In the genomic region with DNA sequence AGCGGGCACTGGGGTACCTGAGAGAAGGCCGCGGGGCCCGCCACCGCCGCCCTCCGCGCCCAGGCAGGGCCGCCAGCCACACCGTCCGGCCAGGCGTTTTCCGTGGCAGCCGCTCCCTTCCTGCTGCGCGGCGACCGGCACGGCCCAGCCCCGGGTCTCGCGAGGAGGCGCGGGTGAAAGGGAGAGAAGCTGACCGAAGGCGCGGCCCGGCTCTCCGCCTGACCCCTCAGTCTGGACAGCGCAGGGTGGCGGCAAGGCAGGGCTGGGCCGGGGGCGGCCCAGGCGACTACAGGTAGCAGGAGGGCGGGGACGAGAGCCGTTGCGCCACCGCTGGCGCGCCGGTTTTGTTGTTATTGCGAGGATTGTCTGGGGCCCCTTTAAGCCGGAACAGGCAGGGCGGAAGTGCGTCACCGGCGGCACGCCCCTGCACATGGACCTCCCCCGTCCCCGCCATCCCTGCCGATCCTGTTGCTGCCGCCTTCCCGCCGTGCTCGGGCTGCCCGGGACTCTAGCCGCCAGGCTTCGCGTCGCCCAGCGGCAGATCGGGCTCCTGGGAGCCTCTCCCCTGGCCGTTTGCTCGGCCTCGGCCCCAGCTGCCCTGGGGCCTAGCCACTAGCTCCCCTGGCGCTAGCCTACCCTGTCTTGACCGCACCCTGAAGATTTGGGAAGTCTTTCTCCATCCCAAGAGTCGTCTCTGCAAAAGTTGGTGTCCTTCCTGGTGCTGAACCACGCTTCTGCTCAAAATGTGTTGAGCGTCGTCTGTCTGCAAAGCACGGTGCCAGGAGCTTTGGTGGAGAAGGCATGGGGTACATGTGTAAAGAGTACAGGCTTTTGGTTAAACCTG, we compare ENCODE assay signal across 1 cellular context.
TF ChIP-seq lines count a peak whose summit lies in the region.

A gene with protein sequence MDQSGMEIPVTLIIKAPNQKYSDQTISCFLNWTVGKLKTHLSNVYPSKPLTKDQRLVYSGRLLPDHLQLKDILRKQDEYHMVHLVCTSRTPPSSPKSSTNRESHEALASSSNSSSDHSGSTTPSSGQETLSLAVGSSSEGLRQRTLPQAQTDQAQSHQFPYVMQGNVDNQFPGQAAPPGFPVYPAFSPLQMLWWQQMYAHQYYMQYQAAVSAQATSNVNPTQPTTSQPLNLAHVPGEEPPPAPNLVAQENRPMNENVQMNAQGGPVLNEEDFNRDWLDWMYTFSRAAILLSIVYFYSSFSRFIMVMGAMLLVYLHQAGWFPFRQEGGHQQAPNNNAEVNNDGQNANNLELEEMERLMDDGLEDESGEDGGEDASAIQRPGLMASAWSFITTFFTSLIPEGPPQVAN (minus strand): TSS at position 352 of the 844 bp plus-strand sequence. CDS start 805 bp downstream, outside the sequence.

TF ChIP-seq in HepG2, 621 proteins besides CTCF, POLR2A, EP300 and RAD21 (continued from another document and continues in another):
- TF ChIP-seq, protein P1, sequence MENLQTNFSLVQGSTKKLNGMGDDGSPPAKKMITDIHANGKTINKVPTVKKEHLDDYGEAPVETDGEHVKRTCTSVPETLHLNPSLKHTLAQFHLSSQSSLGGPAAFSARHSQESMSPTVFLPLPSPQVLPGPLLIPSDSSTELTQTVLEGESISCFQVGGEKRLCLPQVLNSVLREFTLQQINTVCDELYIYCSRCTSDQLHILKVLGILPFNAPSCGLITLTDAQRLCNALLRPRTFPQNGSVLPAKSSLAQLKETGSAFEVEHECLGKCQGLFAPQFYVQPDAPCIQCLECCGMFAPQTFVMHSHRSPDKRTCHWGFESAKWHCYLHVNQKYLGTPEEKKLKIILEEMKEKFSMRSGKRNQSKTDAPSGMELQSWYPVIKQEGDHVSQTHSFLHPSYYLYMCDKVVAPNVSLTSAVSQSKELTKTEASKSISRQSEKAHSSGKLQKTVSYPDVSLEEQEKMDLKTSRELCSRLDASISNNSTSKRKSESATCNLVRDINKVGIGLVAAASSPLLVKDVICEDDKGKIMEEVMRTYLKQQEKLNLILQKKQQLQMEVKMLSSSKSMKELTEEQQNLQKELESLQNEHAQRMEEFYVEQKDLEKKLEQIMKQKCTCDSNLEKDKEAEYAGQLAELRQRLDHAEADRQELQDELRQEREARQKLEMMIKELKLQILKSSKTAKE (CRISPR knock-in tag; IDR thresholded peaks at IDR 0.05; ENCODE audit: borderline replicate concordance) = peak; percentile 73; the same call in 1 of the 2 replicates
- TF ChIP-seq ZNF709 (CRISPR knock-in tag; IDR thresholded peaks at IDR 0.05) (peak; percentile 98), ZSCAN20 (CRISPR knock-in tag; IDR thresholded peaks at IDR 0.05; ENCODE audit: borderline replicate concordance) (no peak), MIXL1 (CRISPR knock-in tag; IDR thresholded peaks at IDR 0.05) (peak; percentile 13; the same call in 1 of the 2 replicates), CREB1 (IDR thresholded peaks at IDR 0.05) (peak; percentile 87), CREB1 (CRISPR knock-in tag; IDR thresholded peaks at IDR 0.05) (peak; percentile 91), EHMT2 (IDR thresholded peaks at IDR 0.05; ENCODE audit: borderline replicate concordance, low read depth, low read length) (no peak), FOSL2 (CRISPR knock-in tag; IDR thresholded peaks at IDR 0.05) (peak; percentile 59), HNRNPLL (IDR thresholded peaks at IDR 0.05; ENCODE audit: low read depth, low read length, poor library complexity, severe bottlenecking) (peak; percentile 86), SMAD1 (CRISPR knock-in tag; IDR thresholded peaks at IDR 0.05; ENCODE audit: borderline replicate concordance, low read depth) (peak; percentile 66), ZNF788 (CRISPR knock-in tag; IDR thresholded peaks at IDR 0.05; ENCODE audit: borderline replicate concordance) (peak; percentile 91; the same call in 1 of the 2 replicates), ZFP37 (CRISPR knock-in tag; IDR thresholded peaks at IDR 0.05; ENCODE audit: borderline replicate concordance) (peak; percentile 81; the same call in 1 of the 2 replicates), ZNF883 (CRISPR knock-in tag; IDR thresholded peaks at IDR 0.05; ENCODE audit: not compliant biosample characterization) (peak; percentile 85), ZFP36L2 (CRISPR knock-in tag; IDR thresholded peaks at IDR 0.05) (0 out of 2 replicates have a peak, but pooled peaks have one; percentile 56), RFX3 (CRISPR knock-in tag; IDR thresholded peaks at IDR 0.05) (no peak), HES4 (CRISPR knock-in tag; IDR thresholded peaks at IDR 0.05; ENCODE audit: borderline replicate concordance) (peak; percentile 81), ZNF569 (CRISPR knock-in tag; IDR thresholded peaks at IDR 0.05; ENCODE audit: borderline replicate concordance) (no peak), ZNF615 (CRISPR knock-in tag; IDR thresholded peaks at IDR 0.05; ENCODE audit: borderline replicate concordance) (no peak), NBN (conservative IDR thresholded peaks at IDR 0.05) (no peak), ETV6 (CRISPR knock-in tag; conservative IDR thresholded peaks at IDR 0.05) (no peak; the same call in 1 of the 2 replicates), ZNF337 (CRISPR knock-in tag; IDR thresholded peaks at IDR 0.05; ENCODE audit: borderline replicate concordance, low read depth) (0 out of 2 replicates have a peak, but pooled peaks have one; percentile 86), ZNF557 (CRISPR knock-in tag; IDR thresholded peaks at IDR 0.05) (0 out of 2 replicates have a peak, but pooled peaks have one; percentile 75), ZNF24 (IDR thresholded peaks at IDR 0.05) (no peak), SOX13 (IDR thresholded peaks at IDR 0.05) (0 out of 2 replicates have a peak, but pooled peaks have one; percentile 41), SOX13 (CRISPR knock-in tag; conservative IDR thresholded peaks at IDR 0.05 in 1 of 2, IDR thresholded peaks at IDR 0.05 in 1 of 2) (peak in 1 of 2 experiments; percentile 70; a peak in 2 of 4 replicates), KAT2B (IDR thresholded peaks at IDR 0.05; ENCODE audit: borderline replicate concordance, low read depth, low read length) (no peak), ZBTB8A (CRISPR knock-in tag; IDR thresholded peaks at IDR 0.05; ENCODE audit: borderline replicate concordance, low read depth) (peak; percentile 71; the same call in 1 of the 2 replicates), RBM39 (IDR thresholded peaks at IDR 0.05; ENCODE audit: low read depth, low read length, poor library complexity, severe bottlenecking) (peak; percentile 59), SIX1 (CRISPR knock-in tag; IDR thresholded peaks at IDR 0.05; ENCODE audit: borderline replicate concordance) (0 out of 2 replicates have a peak, but pooled peaks have one; percentile 28), ZNF772 (CRISPR knock-in tag; IDR thresholded peaks at IDR 0.05) (peak; percentile 89)
- TF ChIP-seq, protein P2, sequence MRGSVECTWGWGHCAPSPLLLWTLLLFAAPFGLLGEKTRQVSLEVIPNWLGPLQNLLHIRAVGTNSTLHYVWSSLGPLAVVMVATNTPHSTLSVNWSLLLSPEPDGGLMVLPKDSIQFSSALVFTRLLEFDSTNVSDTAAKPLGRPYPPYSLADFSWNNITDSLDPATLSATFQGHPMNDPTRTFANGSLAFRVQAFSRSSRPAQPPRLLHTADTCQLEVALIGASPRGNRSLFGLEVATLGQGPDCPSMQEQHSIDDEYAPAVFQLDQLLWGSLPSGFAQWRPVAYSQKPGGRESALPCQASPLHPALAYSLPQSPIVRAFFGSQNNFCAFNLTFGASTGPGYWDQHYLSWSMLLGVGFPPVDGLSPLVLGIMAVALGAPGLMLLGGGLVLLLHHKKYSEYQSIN (CRISPR knock-in tag; IDR thresholded peaks at IDR 0.05; ENCODE audit: borderline replicate concordance) = peak; percentile 62; the same call in 1 of the 2 replicates
- TF ChIP-seq, protein P3, sequence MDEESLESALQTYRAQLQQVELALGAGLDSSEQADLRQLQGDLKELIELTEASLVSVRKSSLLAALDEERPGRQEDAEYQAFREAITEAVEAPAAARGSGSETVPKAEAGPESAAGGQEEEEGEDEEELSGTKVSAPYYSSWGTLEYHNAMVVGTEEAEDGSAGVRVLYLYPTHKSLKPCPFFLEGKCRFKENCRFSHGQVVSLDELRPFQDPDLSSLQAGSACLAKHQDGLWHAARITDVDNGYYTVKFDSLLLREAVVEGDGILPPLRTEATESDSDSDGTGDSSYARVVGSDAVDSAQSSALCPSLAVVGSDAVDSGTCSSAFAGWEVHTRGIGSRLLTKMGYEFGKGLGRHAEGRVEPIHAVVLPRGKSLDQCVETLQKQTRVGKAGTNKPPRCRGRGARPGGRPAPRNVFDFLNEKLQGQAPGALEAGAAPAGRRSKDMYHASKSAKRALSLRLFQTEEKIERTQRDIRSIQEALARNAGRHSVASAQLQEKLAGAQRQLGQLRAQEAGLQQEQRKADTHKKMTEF (CRISPR knock-in tag; IDR thresholded peaks at IDR 0.05) = peak; percentile 93; the same call in 1 of the 2 replicates
- TF ChIP-seq, protein P4, sequence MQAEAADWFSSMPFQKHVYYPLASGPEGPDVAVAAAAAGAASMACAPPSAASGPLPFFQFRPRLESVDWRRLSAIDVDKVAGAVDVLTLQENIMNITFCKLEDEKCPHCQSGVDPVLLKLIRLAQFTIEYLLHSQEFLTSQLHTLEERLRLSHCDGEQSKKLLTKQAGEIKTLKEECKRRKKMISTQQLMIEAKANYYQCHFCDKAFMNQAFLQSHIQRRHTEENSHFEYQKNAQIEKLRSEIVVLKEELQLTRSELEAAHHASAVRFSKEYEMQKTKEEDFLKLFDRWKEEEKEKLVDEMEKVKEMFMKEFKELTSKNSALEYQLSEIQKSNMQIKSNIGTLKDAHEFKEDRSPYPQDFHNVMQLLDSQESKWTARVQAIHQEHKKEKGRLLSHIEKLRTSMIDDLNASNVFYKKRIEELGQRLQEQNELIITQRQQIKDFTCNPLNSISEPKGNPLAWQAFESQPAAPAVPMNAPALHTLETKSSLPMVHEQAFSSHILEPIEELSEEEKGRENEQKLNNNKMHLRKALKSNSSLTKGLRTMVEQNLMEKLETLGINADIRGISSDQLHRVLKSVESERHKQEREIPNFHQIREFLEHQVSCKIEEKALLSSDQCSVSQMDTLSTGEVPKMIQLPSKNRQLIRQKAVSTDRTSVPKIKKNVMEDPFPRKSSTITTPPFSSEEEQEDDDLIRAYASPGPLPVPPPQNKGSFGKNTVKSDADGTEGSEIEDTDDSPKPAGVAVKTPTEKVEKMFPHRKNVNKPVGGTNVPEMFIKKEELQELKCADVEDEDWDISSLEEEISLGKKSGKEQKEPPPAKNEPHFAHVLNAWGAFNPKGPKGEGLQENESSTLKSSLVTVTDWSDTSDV (CRISPR knock-in tag; IDR thresholded peaks at IDR 0.05) = no peak; the same call in 1 of the 2 replicates
- TF ChIP-seq, protein P5, sequence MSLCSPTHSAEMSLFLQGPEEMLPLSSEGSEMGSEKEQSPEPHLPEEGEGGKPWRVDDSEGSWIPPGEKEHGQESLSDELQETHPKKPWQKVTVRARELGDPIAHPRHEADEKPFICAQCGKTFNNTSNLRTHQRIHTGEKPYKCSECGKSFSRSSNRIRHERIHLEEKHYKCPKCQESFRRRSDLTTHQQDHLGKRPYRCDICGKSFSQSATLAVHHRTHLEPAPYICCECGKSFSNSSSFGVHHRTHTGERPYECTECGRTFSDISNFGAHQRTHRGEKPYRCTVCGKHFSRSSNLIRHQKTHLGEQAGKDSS (CRISPR knock-in tag; IDR thresholded peaks at IDR 0.05; ENCODE audit: borderline replicate concordance, low read depth) = peak; percentile 82
- TF ChIP-seq, protein P6, sequence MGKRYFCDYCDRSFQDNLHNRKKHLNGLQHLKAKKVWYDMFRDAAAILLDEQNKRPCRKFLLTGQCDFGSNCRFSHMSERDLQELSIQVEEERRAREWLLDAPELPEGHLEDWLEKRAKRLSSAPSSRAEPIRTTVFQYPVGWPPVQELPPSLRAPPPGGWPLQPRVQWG (CRISPR knock-in tag; IDR thresholded peaks at IDR 0.05; ENCODE audit: borderline replicate concordance, low read depth) = no peak
- TF ChIP-seq, protein P7, sequence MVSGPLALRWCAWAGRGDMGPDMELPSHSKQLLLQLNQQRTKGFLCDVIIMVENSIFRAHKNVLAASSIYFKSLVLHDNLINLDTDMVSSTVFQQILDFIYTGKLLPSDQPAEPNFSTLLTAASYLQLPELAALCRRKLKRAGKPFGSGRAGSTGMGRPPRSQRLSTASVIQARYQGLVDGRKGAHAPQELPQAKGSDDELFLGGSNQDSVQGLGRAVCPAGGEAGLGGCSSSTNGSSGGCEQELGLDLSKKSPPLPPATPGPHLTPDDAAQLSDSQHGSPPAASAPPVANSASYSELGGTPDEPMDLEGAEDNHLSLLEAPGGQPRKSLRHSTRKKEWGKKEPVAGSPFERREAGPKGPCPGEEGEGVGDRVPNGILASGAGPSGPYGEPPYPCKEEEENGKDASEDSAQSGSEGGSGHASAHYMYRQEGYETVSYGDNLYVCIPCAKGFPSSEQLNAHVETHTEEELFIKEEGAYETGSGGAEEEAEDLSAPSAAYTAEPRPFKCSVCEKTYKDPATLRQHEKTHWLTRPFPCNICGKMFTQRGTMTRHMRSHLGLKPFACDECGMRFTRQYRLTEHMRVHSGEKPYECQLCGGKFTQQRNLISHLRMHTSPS (CRISPR knock-in tag; IDR thresholded peaks at IDR 0.05; ENCODE audit: low read depth) = 0 out of 2 replicates have a peak, but pooled peaks have one; percentile 44
